23 cellular contexts compared by ENCODE assay signal in genomic region chr18:74679006-74679678, GRCh38.
DNase-seq lines count a peak whose midpoint lies in the region; ATAC-seq lines count a peak whose summit lies in the region.
"Had no signal": no experiment of that assay in that cellular context is flagged by ENCODE, and none has a peak within 500 bp of the region (broad histone marks: within the 10 kb centered on the region; RNA-seq: fewer than 3 reads in every experiment).

No MANE protein-coding gene starts in this region.

- no peak overlapping the region for H3K4me3 Mint-ChIP-seq in activated CD4-positive, alpha-beta memory T cell treated with anti-CD3 and anti-CD28 coated beads for 36 hours
- no peak overlapping the region for H3K4me3 Mint-ChIP-seq in activated CD4-positive, alpha-beta memory T cell treated with anti-CD3 and anti-CD28 coated beads, Interleukin-2, amount 10 ng/mL, durations not matched to agents 7 days and 5 days
- H3K4me3 Mint-ChIP-seq: activated naive CD8-positive, alpha-beta T cell treated with anti-CD3 and anti-CD28 coated beads, Interleukin-2, amount 10 ng/mL, durations not matched to agents 7 days and 5 days; effector memory CD8-positive, alpha-beta T cell; WTC11 had no signal

- DNase-seq in activated CD4-positive, alpha-beta memory T cell treated with anti-CD3 and anti-CD28 coated beads for 36 hours, result no peak
- DNase-seq in activated CD4-positive, alpha-beta memory T cell treated with anti-CD3 and anti-CD28 coated beads, Interleukin-2, amount 10 ng/mL, durations not matched to agents 7 days and 5 days, result no peak
- DNase-seq in NCI-H2227 (lab: John Stamatoyannopoulos, UW; ENCODE audit: unreplicated experiment) (no peak), ecto neural progenitor cell (ENCODE audit: low spot score) (no peak)
- DNase-seq: 8988T; activated CD8-positive, alpha-beta memory T cell treated with anti-CD3 and anti-CD28 coated beads for 24 hours; activated naive CD8-positive, alpha-beta T cell treated with anti-CD3 and anti-CD28 coated beads, Interleukin-2, amount 10 ng/mL, durations not matched to agents 7 days and 5 days; AML-193; body of pancreas; effector memory CD8-positive, alpha-beta T cell; left colon; mesendoderm; naive B cell; NCI-H1092; NCI-H2029 treated with DMSO at 0.1 percent for 48 hours; stimulated activated CD4-positive, alpha-beta T cell treated with anti-CD3 and anti-CD28 coated beads, Interleukin-12 subunit alpha, Interleukin-12 subunit beta, amount 100 ng/mL, for 4 hours; substantia nigra had no signal

- peak overlapping the region; percentile 68 for H3K27ac Mint-ChIP-seq in activated CD4-positive, alpha-beta memory T cell treated with anti-CD3 and anti-CD28 coated beads for 36 hours
- H3K27ac Mint-ChIP-seq in activated CD4-positive, alpha-beta memory T cell treated with anti-CD3 and anti-CD28 coated beads, Interleukin-2, amount 10 ng/mL, durations not matched to agents 7 days and 5 days, result no peak overlapping the region
- H3K27ac Mint-ChIP-seq: activated naive CD8-positive, alpha-beta T cell treated with anti-CD3 and anti-CD28 coated beads, Interleukin-2, amount 10 ng/mL, durations not matched to agents 7 days and 5 days; activated T-helper 2 cell treated with anti-CD3 and anti-CD28 coated beads, Interferon-gamma antibody, Interleukin-2, Interleukin-4, amounts not matched to agents 10 μg/mL and 5 μg/mL and 100 μg/mL, durations not matched to agents 14 hours and 24 hours and 36 hours; WTC11 had no signal

- POLR2A ChIA-PET in activated CD4-positive, alpha-beta memory T cell treated with anti-CD3 and anti-CD28 coated beads for 36 hours (lab: Charles Lee), result no interaction called here
- POLR2A ChIA-PET in activated CD4-positive, alpha-beta memory T cell treated with anti-CD3 and anti-CD28 coated beads, Interleukin-2, amount 10 ng/mL, durations not matched to agents 7 days and 5 days (lab: Charles Lee), result no interaction called here

- peaks cover 28% of the 10 kb centered on the region for H3K4me1 Mint-ChIP-seq in activated CD4-positive, alpha-beta memory T cell treated with anti-CD3 and anti-CD28 coated beads for 36 hours (ENCODE audit: low read depth)
- H3K4me1 Mint-ChIP-seq in activated CD4-positive, alpha-beta memory T cell treated with anti-CD3 and anti-CD28 coated beads, Interleukin-2, amount 10 ng/mL, durations not matched to agents 7 days and 5 days, result peaks cover 24% of the 10 kb centered on the region
- H3K4me1 Mint-ChIP-seq: WTC11 had no signal

- intact Hi-C loops in activated CD4-positive, alpha-beta memory T cell treated with anti-CD3 and anti-CD28 coated beads for 36 hours (cut with micrococcal nuclease), result no loop called here

- H3K27me3 Mint-ChIP-seq in activated CD4-positive, alpha-beta memory T cell treated with anti-CD3 and anti-CD28 coated beads for 36 hours, result no peaks in the 10 kb centered on the region
- no peaks in the 10 kb centered on the region for H3K27me3 Mint-ChIP-seq in activated CD4-positive, alpha-beta memory T cell treated with anti-CD3 and anti-CD28 coated beads, Interleukin-2, amount 10 ng/mL, durations not matched to agents 7 days and 5 days
- H3K27me3 Mint-ChIP-seq: activated naive CD8-positive, alpha-beta T cell treated with anti-CD3 and anti-CD28 coated beads, Interleukin-2, amount 10 ng/mL, durations not matched to agents 7 days and 5 days; effector memory CD8-positive, alpha-beta T cell; naive B cell had no signal

- ATAC-seq in GM19025 (IDR thresholded peaks at IDR 0.05; ENCODE audit: low read depth, unreplicated experiment) (peak; percentile 63), HG02798 (IDR thresholded peaks at IDR 0.05; ENCODE audit: poor library complexity, unreplicated experiment) (peak; percentile 58), HG03520 (IDR thresholded peaks at IDR 0.05; ENCODE audit: unreplicated experiment) (peak; percentile 65), GM18858 (IDR thresholded peaks at IDR 0.05; ENCODE audit: unreplicated experiment) (no peak)
- ATAC-seq: body of pancreas; effector memory CD8-positive, alpha-beta T cell; left colon; WTC11 had no signal

- peaks cover 44% of the 10 kb centered on the region for H3K36me3 Mint-ChIP-seq in activated CD4-positive, alpha-beta memory T cell treated with anti-CD3 and anti-CD28 coated beads for 36 hours
- H3K36me3 Mint-ChIP-seq in activated CD4-positive, alpha-beta memory T cell treated with anti-CD3 and anti-CD28 coated beads, Interleukin-2, amount 10 ng/mL, durations not matched to agents 7 days and 5 days (ENCODE audit: low read depth), result peaks cover 39% of the 10 kb centered on the region

- CTCF ChIA-PET in activated CD4-positive, alpha-beta memory T cell treated with anti-CD3 and anti-CD28 coated beads for 36 hours (lab: Charles Lee), result interaction anchor here (1.1 kb wide), 1 partner anchor 9 kb away, joined by 3 read pairs; no protein-coding TSS in a partner anchor
- CTCF ChIA-PET in activated CD4-positive, alpha-beta memory T cell treated with anti-CD3 and anti-CD28 coated beads, Interleukin-2, amount 10 ng/mL, durations not matched to agents 7 days and 5 days (lab: Charles Lee), result no interaction called here

- peaks cover 13% of the 10 kb centered on the region for H3K9me3 Mint-ChIP-seq in activated CD4-positive, alpha-beta memory T cell treated with anti-CD3 and anti-CD28 coated beads for 36 hours
- H3K9me3 Mint-ChIP-seq in activated CD4-positive, alpha-beta memory T cell treated with anti-CD3 and anti-CD28 coated beads, Interleukin-2, amount 10 ng/mL, durations not matched to agents 7 days and 5 days, result peaks cover 5% of the 10 kb centered on the region
- H3K9me3 Mint-ChIP-seq: effector memory CD8-positive, alpha-beta T cell had no signal
